ENCODE assay signal across 29 cellular contexts in genomic region chr18:30888344-30888743, GRCh38.
"Had no signal": no experiment of that assay in that cellular context is flagged by ENCODE, and none has a peak within 500 bp of the region (broad histone marks: within the 10 kb centered on the region; RNA-seq: fewer than 3 reads in every experiment).

No MANE protein-coding gene starts in this region.

- DNase-seq: activated CD4-positive, alpha-beta memory T cell treated with anti-CD3 and anti-CD28 coated beads, Interleukin-2, amount 10 ng/mL, durations not matched to agents 7 days and 5 days; activated CD4-positive, alpha-beta T cell treated with anti-CD3 and anti-CD28 coated beads for 1 hour; activated CD4-positive, alpha-beta T cell treated with anti-CD3 and anti-CD28 coated beads for 36 hours; activated CD4-positive, alpha-beta T cell treated with anti-CD3 and anti-CD28 coated beads for 48 hours; activated CD4-positive, alpha-beta T cell treated with anti-CD3 and anti-CD28 coated beads, Interleukin-2, amount 10 ng/mL, durations not matched to agents 7 days and 5 days; activated CD4-positive, alpha-beta T cell treated with anti-CD3 and anti-CD28 coated beads, Interleukin-2, amount 50 U/mL, for 48 hours; activated CD4-positive, CD25-positive, alpha-beta regulatory T cell; activated CD8-positive, alpha-beta memory T cell treated with anti-CD3 and anti-CD28 coated beads for 24 hours; activated CD8-positive, alpha-beta memory T cell treated with anti-CD3 and anti-CD28 coated beads, Interleukin-2, amount 10 ng/mL, durations not matched to agents 7 days and 5 days; activated CD8-positive, alpha-beta memory T cell treated with anti-CD3 and anti-CD28 coated beads, Interleukin-2, amount 50 U/mL, for 48 hours; activated CD8-positive, alpha-beta T cell treated with anti-CD3 and anti-CD28 coated beads, Interleukin-2, amount 10 ng/mL, durations not matched to agents 7 days and 5 days; activated effector memory CD4-positive, alpha-beta T cell treated with Interleukin-2 at 50 U/mL for 16 hours; activated gamma-delta T cell; activated naive CD4-positive, alpha-beta T cell treated with anti-CD3 and anti-CD28 coated beads, Interleukin-2, amount 10 ng/mL, durations not matched to agents 7 days and 5 days; activated naive CD4-positive, alpha-beta T cell treated with Interleukin-2 at 50 U/mL for 16 hours; activated naive CD8-positive, alpha-beta T cell treated with anti-CD3 and anti-CD28 coated beads, Interleukin-2, amount 10 ng/mL, durations not matched to agents 7 days and 5 days; activated naive CD8-positive, alpha-beta T cell treated with anti-CD3 and anti-CD28 coated beads, Interleukin-2, amount 50 U/mL, for 24 hours; activated T-cell treated with anti-CD3 and anti-CD28 coated beads, Interleukin-2, amount 50 U/mL, for 24 hours; activated T-cell treated with anti-CD3 and anti-CD28 coated beads, Interleukin-2, amount 50 U/mL, for 48 hours; amygdala; anterior cingulate cortex; caudate nucleus; cerebellar nuclear complex; T-helper 1 cell; T-helper 2 cell; T-helper 9 cell had no signal

- H3K4me3 ChIP-seq: ascending aorta, cardiac muscle cell had no signal

- H3K36me3 ChIP-seq: ascending aorta, cardiac muscle cell had no signal

- H3K27ac ChIP-seq: ascending aorta, cardiac muscle cell, VCaP had no signal

- H3K27me3 ChIP-seq: ascending aorta, cardiac muscle cell had no signal

- H3K4me1 ChIP-seq: ascending aorta had no signal
